1 cellular context compared by ENCODE assay signal in the genomic region with DNA sequence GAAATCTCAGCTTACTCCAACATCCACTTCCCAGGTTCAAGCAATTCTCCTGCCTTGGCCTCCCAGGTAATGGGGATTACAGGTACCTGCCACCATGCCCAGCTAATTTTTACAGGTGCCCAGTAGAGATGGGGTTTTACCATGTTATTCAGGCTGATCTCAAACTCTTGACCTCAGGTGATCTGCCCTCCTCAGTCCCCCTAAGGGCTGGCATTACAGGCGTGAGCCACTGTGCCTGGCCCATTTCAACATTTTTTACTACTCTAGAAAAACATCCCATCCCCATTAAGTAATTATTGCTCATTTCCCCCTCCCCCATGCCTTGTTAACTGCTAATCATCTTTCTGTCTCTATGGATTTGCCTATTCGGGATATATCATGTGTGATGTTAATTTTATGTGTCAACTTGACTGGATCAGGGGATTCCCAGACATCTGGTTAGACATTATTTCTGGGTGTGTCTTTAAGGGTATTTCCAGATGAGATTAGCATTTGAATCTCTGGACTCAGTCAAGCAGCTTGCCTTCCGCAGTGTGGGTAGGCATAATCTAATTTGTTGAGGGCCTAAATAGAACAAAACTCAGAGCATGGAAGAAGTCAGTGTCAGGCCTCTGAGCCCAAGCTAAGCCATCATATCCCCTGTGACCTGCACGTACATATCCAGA.
TF ChIP-seq lines count a peak whose summit lies in the region.

No MANE protein-coding gene starts in this region.

TF ChIP-seq in H1, 55 proteins besides CTCF, POLR2A, EP300 and RAD21:
- TF ChIP-seq TAF7 (optimal IDR thresholded peaks at IDR 0.05; ENCODE audit: borderline replicate concordance, low read depth, low read length), result no peak
- no peak for TF ChIP-seq NRF1 (IDR thresholded peaks at IDR 0.05; ENCODE audit: low read depth, low read length)
- no peak for TF ChIP-seq KDM5A (IDR thresholded peaks at IDR 0.05; ENCODE audit: low read length)
- TF ChIP-seq SP4 (IDR thresholded peaks at IDR 0.05; ENCODE audit: low read length), result no peak
- TF ChIP-seq, protein P1, sequence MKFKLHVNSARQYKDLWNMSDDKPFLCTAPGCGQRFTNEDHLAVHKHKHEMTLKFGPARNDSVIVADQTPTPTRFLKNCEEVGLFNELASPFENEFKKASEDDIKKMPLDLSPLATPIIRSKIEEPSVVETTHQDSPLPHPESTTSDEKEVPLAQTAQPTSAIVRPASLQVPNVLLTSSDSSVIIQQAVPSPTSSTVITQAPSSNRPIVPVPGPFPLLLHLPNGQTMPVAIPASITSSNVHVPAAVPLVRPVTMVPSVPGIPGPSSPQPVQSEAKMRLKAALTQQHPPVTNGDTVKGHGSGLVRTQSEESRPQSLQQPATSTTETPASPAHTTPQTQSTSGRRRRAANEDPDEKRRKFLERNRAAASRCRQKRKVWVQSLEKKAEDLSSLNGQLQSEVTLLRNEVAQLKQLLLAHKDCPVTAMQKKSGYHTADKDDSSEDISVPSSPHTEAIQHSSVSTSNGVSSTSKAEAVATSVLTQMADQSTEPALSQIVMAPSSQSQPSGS (IDR thresholded peaks at IDR 0.05; ENCODE audit: low read length), result no peak
- TF ChIP-seq, protein P2, sequence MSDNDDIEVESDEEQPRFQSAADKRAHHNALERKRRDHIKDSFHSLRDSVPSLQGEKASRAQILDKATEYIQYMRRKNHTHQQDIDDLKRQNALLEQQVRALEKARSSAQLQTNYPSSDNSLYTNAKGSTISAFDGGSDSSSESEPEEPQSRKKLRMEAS (IDR thresholded peaks at IDR 0.05), result no peak
- no peak for TF ChIP-seq RFX5 (IDR thresholded peaks at IDR 0.05; ENCODE audit: borderline replicate concordance, low read depth, low read length)
- no peak for TF ChIP-seq KDM1A (IDR thresholded peaks at IDR 0.05; ENCODE audit: borderline replicate concordance, low read length)
- TF ChIP-seq HDAC6 (IDR thresholded peaks at IDR 0.05; ENCODE audit: low read depth, low read length), result no peak
- TF ChIP-seq BRCA1 (IDR thresholded peaks at IDR 0.05; ENCODE audit: low read depth, low read length), result no peak
- TF ChIP-seq RNF2 (IDR thresholded peaks at IDR 0.05; ENCODE audit: borderline replicate concordance, low read depth, low read length, missing control alignments, poor library complexity, severe bottlenecking), result no peak
- no peak for TF ChIP-seq CTBP2 (IDR thresholded peaks at IDR 0.05; ENCODE audit: borderline replicate concordance, insufficient read depth, insufficient read length, low read length)
